8 cellular contexts compared by ENCODE assay signal in the genomic region with DNA sequence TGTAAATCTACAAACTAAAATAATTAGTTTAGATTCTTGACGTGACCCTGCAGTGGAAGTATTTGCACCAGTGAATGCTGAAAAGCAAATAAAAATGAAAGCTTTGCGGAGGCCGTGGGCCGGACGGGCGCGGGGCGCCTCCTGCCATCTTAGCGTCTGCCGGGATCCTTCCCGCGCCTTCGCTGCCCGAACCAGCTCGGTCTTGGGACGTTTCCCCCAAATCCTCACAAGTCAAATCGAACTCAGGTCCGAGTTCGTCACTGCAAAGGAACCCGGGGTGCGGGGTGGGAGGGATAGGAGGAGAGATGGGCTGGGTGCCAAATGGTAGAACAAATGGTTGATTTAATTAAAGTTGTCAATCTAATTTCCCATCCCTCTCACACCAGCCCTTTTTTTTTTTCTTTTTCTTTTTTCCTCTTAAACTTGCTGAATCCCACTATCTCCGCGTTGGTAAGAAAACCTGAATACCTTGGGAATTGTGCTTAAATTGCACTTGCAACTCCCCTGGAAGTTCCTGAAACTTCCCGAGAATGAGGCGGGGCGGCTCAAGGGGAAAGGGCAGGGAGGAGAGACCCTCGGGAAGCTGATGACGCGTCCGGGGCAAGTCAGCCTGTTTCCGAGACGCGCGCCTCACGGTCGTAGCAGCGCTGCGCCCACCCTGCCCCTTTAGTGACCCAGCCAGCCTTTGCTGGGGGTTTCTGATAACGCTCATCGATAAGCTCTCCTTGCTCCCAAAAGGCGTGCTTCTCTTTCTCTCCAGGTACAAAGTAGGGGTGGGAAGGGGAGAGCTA. TPM values are rescaled to one million over a fixed set of nuclear protein-coding genes. Genes with fewer than 3 reads are reported as not detected.
DNase-seq lines count a peak whose midpoint lies in the region; ATAC-seq and TF ChIP-seq lines count a peak whose summit lies in the region.

No MANE protein-coding gene starts in this region.

- DNase-seq in activated CD4-positive, alpha-beta memory T cell treated with anti-CD3 and anti-CD28 coated beads for 36 hours = peak; percentile 17
- no peak for DNase-seq in esophagus squamous epithelium (lab: John Stamatoyannopoulos, UW)
- peak; percentile 74 for DNase-seq in upper lobe of right lung
- DNase-seq in NCI-H128 (lab: John Stamatoyannopoulos, UW; ENCODE audit: unreplicated experiment) = no peak

- peak overlapping the region; percentile 52 to 79 (median 66) for H3K4me3 ChIP-seq in esophagus squamous epithelium
- peak overlapping the region; percentile 79 to 80 for H3K4me3 ChIP-seq in muscle layer of duodenum (ENCODE audit: low read depth in 1 of 2, low read length in 2 of 2)
- peak overlapping the region; percentile 73 for H3K4me3 ChIP-seq in upper lobe of right lung

- peaks cover 32% of the 10 kb centered on the region for H3K27me3 Mint-ChIP-seq in activated CD4-positive, alpha-beta memory T cell treated with anti-CD3 and anti-CD28 coated beads for 36 hours

- H3K4me1 Mint-ChIP-seq in activated CD4-positive, alpha-beta memory T cell treated with anti-CD3 and anti-CD28 coated beads for 36 hours (ENCODE audit: low read depth) = peaks cover 17% of the 10 kb centered on the region

- H3K4me3 Mint-ChIP-seq in activated CD4-positive, alpha-beta memory T cell treated with anti-CD3 and anti-CD28 coated beads for 36 hours = peak overlapping the region; percentile 62

- POLR2A ChIA-PET in activated CD4-positive, alpha-beta memory T cell treated with anti-CD3 and anti-CD28 coated beads for 36 hours (lab: Charles Lee) = no interaction called here

- H3K27ac Mint-ChIP-seq in activated CD4-positive, alpha-beta memory T cell treated with anti-CD3 and anti-CD28 coated beads for 36 hours = no peak overlapping the region

- intact Hi-C loops in activated CD4-positive, alpha-beta memory T cell treated with anti-CD3 and anti-CD28 coated beads for 36 hours (cut with micrococcal nuclease) = loop anchor here (2.0 kb wide), 1 partner anchor 596 kb away; no protein-coding TSS in a partner anchor
- intact Hi-C loops in esophagus squamous epithelium (cut with DNase I) = loop anchor here (10.0 kb wide), 1 partner anchor 408 kb away; no protein-coding TSS in a partner anchor
- intact Hi-C loops in upper lobe of right lung (cut with DNase I) = no loop called here

- peak; percentile 51 for ATAC-seq in HG02642 (IDR thresholded peaks at IDR 0.05; ENCODE audit: poor library complexity, unreplicated experiment)
- ATAC-seq in upper lobe of right lung = peak; percentile 47
- ATAC-seq in GM19351 (IDR thresholded peaks at IDR 0.05; ENCODE audit: unreplicated experiment) = no peak
- no peak for ATAC-seq in HG02884 (IDR thresholded peaks at IDR 0.05; ENCODE audit: unreplicated experiment)

- no peak for TF ChIP-seq POLR2A in esophagus squamous epithelium (IDR thresholded peaks at IDR 0.05)

- TF ChIP-seq CTCF in esophagus squamous epithelium (IDR thresholded peaks at IDR 0.05) = no peak
- no peak for TF ChIP-seq CTCF in upper lobe of right lung (IDR thresholded peaks at IDR 0.05)

- H3K36me3 Mint-ChIP-seq in activated CD4-positive, alpha-beta memory T cell treated with anti-CD3 and anti-CD28 coated beads for 36 hours = no peaks in the 10 kb centered on the region

- H3K9me3 Mint-ChIP-seq in activated CD4-positive, alpha-beta memory T cell treated with anti-CD3 and anti-CD28 coated beads for 36 hours = no peaks in the 10 kb centered on the region

- 1 to 4% methylated on average over 32 to 38 of the region's 41 CpGs for WGBS in esophagus squamous epithelium, 2 donors

- CTCF ChIA-PET in activated CD4-positive, alpha-beta memory T cell treated with anti-CD3 and anti-CD28 coated beads for 36 hours (lab: Charles Lee) = interaction anchor here (0.7 kb wide), 1 partner anchor 917 kb away, joined by 3 read pairs; no protein-coding TSS in a partner anchor

- H3K27me3 ChIP-seq in esophagus squamous epithelium (no peaks in the 10 kb centered on the region), muscle layer of duodenum (ENCODE audit: low read depth, low read length) (no peaks in the 10 kb centered on the region), upper lobe of right lung (peaks cover 5% of the 10 kb centered on the region)

- peaks cover 6 to 65% (median 8%) of the 10 kb centered on the region in 3 donors for H3K4me1 ChIP-seq in esophagus squamous epithelium
- H3K4me1 ChIP-seq in muscle layer of duodenum (ENCODE audit: control insufficient read depth in 1 of 2, insufficient read depth in 2 of 2, low read length in 2 of 2) = no peaks in the 10 kb centered on the region
- no peaks in the 10 kb centered on the region for H3K4me1 ChIP-seq in upper lobe of right lung

- H3K36me3 ChIP-seq in esophagus squamous epithelium (no peaks in the 10 kb centered on the region), muscle layer of duodenum (ENCODE audit: control insufficient read depth in 1 of 2, insufficient read depth in 2 of 2, low read length in 2 of 2) (peaks cover 0 to 8% of the 10 kb centered on the region in 2 donors), upper lobe of right lung (no peaks in the 10 kb centered on the region)

- H3K9me3 ChIP-seq in esophagus squamous epithelium = no peaks in the 10 kb centered on the region
- H3K9me3 ChIP-seq in muscle layer of duodenum (ENCODE audit: control insufficient read depth in 1 of 2, low read length in 2 of 2) = no peaks in the 10 kb centered on the region
- no peaks in the 10 kb centered on the region for H3K9me3 ChIP-seq in upper lobe of right lung

- H3K27ac ChIP-seq in esophagus squamous epithelium (peak overlapping the region; percentile 84 to 94 (median 88)), muscle layer of duodenum (ENCODE audit: low read length) (peak overlapping the region; percentile 94), upper lobe of right lung (peak overlapping the region; percentile 79)

RNA-seq across cellular contexts. Expression of gene GJA1, which starts 1.7 kb away (rescaled TPM):
- total RNA-seq in activated CD4-positive, alpha-beta memory T cell treated with anti-CD3 and anti-CD28 coated beads for 36 hours = not detected
- total RNA-seq in esophagus squamous epithelium (100 to 1,000 TPM in 1 of 4 donors, 10 to 100 TPM in 3; 73.1 to 118 (median 89.4) TPM), upper lobe of right lung (127 TPM)

Comparison
In these comparisons a context has a peak if more than half of its experiments do, and no peak if none do; other contexts are left out.
1. ATAC-seq: peak in HG02642 (single experiment) and upper lobe of right lung (single experiment); none in GM19351 (single experiment) and HG02884 (single experiment).
2. DNase-seq: peak in activated CD4-positive, alpha-beta memory T cell treated with anti-CD3 and anti-CD28 coated beads for 36 hours (single experiment) and upper lobe of right lung (single experiment); none in esophagus squamous epithelium (single experiment) and NCI-H128 (single experiment).
3. RNA of gene GJA1, which starts 1.7 kb away (total RNA-seq): 127 TPM in upper lobe of right lung (single experiment) and 73.1 to 118 TPM in esophagus squamous epithelium; not detected in activated CD4-positive, alpha-beta memory T cell treated with anti-CD3 and anti-CD28 coated beads for 36 hours; every median in the first group is over 10 times any median in the second.
4. Peak in every context shown above with its lines, with median percentiles within 50 percentile points of each other: H3K27ac ChIP-seq and H3K4me3 ChIP-seq.